Comparison of ENCODE assay signal across 23 cellular contexts in the genomic region with DNA sequence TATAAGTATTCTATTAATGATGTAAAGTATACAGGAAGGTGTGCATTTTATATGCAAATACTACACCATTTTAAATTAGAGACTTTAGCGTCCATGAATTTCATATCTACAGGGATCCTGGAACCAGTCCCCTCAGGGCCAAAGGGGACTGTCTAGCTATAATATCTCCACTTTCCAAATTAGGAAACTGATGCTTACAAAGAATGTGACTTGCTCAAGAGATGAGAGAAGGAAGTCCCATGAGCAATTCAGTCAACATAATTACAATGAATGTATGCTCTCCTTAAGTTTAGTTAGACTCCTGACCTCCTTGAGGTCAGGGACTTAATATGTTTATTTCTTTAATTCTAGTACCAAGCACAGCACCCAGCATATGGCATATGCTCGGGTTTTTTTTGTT.
"Had no signal": no experiment of that assay in that cellular context is flagged by ENCODE, and none has a peak within 500 bp of the region (broad histone marks: within the 10 kb centered on the region; RNA-seq: fewer than 3 reads in every experiment).

No MANE protein-coding gene starts in this region.

- H3K4me1 ChIP-seq: testis had no signal

- H3K36me3 ChIP-seq: sigmoid colon had no signal

- H3K27me3 ChIP-seq: sigmoid colon, testis had no signal

- H3K27ac ChIP-seq: sigmoid colon, testis had no signal

- H3K4me3 ChIP-seq: lung, sigmoid colon, testis had no signal

- DNase-seq: activated B cell treated with CpG ODN at 0.5 μM for 24 hours; activated CD4-positive, alpha-beta T cell treated with anti-CD3 and anti-CD28 coated beads for 4 hours; activated CD4-positive, alpha-beta T cell treated with anti-CD3 and anti-CD28 coated beads, Interleukin-2, amount 50 U/mL, for 48 hours; activated effector memory CD4-positive, alpha-beta T cell treated with Interleukin-2 at 50 U/mL for 16 hours; activated naive CD4-positive, alpha-beta T cell treated with anti-CD3 and anti-CD28 coated beads for 36 hours; activated naive CD8-positive, alpha-beta T cell treated with anti-CD3 and anti-CD28 coated beads, Interleukin-2, amount 10 ng/mL, durations not matched to agents 7 days and 5 days; activated T-cell treated with anti-CD3 and anti-CD28 coated beads, Interleukin-2, amount 50 U/mL, for 72 hours; amygdala; cerebellar nuclear complex; cortex of kidney; foreskin fibroblast; kidney; naive B cell; occipital lobe; posterior cingulate gyrus; sigmoid colon; stimulated activated CD4-positive, alpha-beta T cell treated with anti-CD3 and anti-CD28 coated beads, Interleukin-2, amount 100 ng/mL, for 48 hours; stimulated activated CD8-positive, alpha-beta memory T cell treated with anti-CD3 and anti-CD28 coated beads, Interleukin-4, amount 100 ng/mL, for 48 hours; stimulated activated naive CD4-positive, alpha-beta T cell; T1000; testis; trophoblast cell had no signal

- ATAC-seq: activated T-cell treated with anti-CD3 and anti-CD28 coated beads, Interleukin-2, amount 50 U/mL, for 72 hours had no signal

- FAIRE-seq: kidney had no signal

- H3K9me3 ChIP-seq: sigmoid colon, testis had no signal
